1 cellular context compared by ENCODE assay signal in the genomic region with DNA sequence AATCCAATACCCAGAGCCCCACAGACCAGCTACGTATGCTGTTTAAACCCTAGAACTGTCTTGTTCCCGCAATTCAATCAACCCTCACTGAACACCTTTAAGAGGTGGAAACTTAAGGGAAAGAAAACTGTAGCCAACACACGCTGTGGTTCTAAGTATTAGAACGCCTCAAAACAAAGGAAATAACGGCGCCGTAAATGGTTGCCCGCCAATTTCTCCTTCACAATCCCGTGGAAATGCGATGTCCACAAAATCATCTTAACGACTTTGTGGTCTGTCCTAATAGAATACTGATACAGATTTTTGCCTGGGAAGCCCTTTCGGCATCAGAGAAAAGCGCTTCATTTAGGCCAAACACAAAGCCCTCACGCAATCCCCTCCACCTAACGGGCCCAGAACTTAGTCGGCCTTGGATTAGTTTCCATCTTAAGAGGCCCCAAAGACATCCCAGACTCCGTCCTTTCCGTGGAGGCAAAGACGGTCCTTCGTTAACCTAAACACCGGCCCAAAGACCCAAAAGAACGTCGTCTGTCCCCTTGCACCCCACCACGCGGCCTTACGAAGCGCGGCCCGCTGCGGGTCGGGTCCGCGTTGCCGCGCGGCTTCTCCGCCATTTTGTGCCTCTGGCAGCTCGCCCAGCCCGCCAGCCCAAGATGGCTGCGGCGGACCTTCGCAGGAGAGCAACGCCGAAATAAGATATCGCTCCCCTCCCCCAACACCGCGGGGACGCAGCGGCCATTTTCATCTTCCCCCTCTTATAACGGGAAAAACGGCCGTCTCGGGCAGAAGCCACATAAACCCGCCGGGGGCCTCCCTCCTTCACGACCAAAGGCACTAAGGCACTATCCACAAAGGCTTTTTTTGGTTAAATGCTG.
A peak's percentile ranks its signal among the peaks of the same experiment; 100 is the strongest.
TF ChIP-seq lines count a peak whose summit lies in the region.

No MANE protein-coding gene starts in this region.

TF ChIP-seq in K562, 482 proteins besides CTCF, POLR2A, EP300 and RAD21 (continued from another document and continues in another):
- TF ChIP-seq, protein P1, sequence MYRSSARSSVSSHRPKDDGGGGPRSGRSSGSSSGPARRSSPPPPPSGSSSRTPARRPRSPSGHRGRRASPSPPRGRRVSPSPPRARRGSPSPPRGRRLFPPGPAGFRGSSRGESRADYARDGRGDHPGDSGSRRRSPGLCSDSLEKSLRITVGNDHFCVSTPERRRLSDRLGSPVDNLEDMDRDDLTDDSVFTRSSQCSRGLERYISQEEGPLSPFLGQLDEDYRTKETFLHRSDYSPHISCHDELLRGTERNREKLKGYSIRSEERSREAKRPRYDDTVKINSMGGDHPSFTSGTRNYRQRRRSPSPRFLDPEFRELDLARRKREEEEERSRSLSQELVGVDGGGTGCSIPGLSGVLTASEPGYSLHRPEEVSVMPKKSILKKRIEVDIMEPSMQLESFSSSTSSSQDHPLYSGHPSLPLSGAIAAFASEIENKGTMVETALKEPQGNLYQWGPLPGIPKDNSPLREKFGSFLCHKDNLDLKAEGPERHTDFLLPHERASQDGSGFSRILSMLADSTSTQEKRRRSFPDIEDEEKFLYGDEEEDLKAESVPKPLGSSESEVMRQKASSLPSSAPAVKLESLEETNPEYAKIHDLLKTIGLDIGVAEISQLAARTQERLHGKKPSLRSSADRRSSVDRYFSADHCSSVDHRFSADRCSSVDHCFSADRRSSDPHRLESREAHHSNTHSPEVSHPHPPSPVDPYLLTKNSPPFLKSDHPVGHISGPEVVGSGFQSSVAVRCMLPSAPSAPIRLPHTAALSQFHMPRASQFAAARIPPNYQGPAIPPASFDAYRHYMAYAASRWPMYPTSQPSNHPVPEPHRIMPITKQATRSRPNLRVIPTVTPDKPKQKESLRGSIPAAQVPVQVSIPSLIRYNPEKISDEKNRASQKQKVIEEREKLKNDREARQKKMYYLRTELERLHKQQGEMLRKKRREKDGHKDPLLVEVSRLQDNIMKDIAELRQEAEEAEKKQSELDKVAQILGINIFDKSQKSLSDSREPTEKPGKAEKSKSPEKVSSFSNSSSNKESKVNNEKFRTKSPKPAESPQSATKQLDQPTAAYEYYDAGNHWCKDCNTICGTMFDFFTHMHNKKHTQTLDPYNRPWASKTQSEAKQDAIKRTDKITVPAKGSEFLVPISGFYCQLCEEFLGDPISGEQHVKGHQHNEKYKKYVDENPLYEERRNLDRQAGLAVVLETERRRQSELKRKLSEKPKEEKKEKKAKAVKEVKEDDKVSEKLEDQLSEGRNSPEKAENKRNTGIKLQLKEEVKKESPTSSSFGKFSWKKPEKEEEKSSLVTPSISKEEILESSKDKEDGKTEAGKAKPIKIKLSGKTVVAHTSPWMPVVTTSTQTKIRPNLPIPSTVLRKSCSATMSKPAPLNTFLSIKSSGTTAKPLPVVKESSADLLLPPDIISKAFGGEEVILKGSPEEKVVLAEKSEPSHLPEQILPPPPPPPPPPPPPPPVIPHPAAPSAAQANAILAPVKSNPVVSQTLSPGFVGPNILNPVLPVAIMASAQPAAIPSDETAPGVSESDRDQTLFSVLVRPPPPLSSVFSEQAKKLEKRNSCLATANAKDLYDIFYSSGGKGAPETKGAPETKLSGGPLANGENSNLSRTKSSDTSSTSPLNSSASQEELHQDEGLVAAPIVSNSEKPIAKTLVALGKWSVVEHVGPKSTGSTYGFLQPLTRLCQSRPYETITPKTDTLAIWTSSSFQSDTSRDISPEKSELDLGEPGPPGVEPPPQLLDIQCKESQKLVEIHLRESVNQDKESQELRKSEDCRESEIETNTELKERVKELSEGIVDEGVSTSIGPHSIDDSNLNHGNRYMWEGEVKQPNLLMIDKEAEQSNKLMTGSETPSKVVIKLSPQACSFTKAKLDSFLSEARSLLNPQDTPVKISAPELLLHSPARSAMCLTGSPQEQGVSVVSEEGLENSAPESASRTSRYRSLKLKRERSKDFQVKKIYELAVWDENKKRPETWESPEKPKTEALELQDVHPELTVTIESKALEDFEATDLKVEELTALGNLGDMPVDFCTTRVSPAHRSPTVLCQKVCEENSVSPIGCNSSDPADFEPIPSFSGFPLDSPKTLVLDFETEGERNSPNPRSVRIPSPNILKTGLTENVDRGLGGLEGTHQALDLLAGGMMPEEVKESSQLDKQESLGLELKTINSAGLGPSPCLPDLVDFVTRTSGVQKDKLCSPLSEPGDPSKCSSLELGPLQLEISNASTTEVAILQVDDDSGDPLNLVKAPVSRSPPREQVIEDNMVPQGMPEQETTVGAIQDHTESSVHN (IDR thresholded peaks at IDR 0.05; ENCODE audit: borderline replicate concordance in 1 of 2, low read depth in 1 of 2), result peak in 1 of 2 experiments; percentile 71; a peak in 2 of 4 replicates
- TF ChIP-seq MTA1 (IDR thresholded peaks at IDR 0.05; ENCODE audit: borderline replicate concordance) (no peak), SMAD2 (IDR thresholded peaks at IDR 0.05; ENCODE audit: low read depth, low read length) (no peak), SRF (CRISPR knock-in tag; IDR thresholded peaks at IDR 0.05) (peak in 1 of 2 experiments; percentile 44; a peak in 1 of 4 replicates), MEF2D (tag; conservative IDR thresholded peaks at IDR 0.05; ENCODE audit: low read depth) (no peak), FUS (optimal IDR thresholded peaks at IDR 0.05; ENCODE audit: low read depth, low read length) (no peak), IRF2 (CRISPR knock-in tag; IDR thresholded peaks at IDR 0.05) (no peak), HDGF (IDR thresholded peaks at IDR 0.05) (no peak), SMAD3 (CRISPR knock-in tag; conservative IDR thresholded peaks at IDR 0.05) (peak; percentile 60; the same call in 1 of the 2 replicates), HNRNPL (IDR thresholded peaks at IDR 0.05; ENCODE audit: low read depth, low read length) (no peak), FOXJ3 (CRISPR knock-in tag; IDR thresholded peaks at IDR 0.05) (no peak), BRF1 (IDR thresholded peaks at IDR 0.05; ENCODE audit: borderline replicate concordance, extremely low read depth, insufficient read length) (no peak), CREB1 (IDR thresholded peaks at IDR 0.05) (no peak), CREB1 (CRISPR knock-in tag; IDR thresholded peaks at IDR 0.05) (no peak), KHSRP (IDR thresholded peaks at IDR 0.05) (no peak), ZNF197 (CRISPR knock-in tag; IDR thresholded peaks at IDR 0.05; ENCODE audit: low read depth) (0 out of 2 replicates have a peak, but pooled peaks have one; percentile 3), CREB5 (CRISPR knock-in tag; IDR thresholded peaks at IDR 0.05) (no peak), RHOXF2B (CRISPR knock-in tag; conservative IDR thresholded peaks at IDR 0.05) (no peak), ZNF584 (CRISPR knock-in tag; IDR thresholded peaks at IDR 0.05; ENCODE audit: low read depth) (no peak), ZNF699 (CRISPR knock-in tag; IDR thresholded peaks at IDR 0.05; ENCODE audit: insufficient replicate concordance) (no peak)
- TF ChIP-seq, protein P2, sequence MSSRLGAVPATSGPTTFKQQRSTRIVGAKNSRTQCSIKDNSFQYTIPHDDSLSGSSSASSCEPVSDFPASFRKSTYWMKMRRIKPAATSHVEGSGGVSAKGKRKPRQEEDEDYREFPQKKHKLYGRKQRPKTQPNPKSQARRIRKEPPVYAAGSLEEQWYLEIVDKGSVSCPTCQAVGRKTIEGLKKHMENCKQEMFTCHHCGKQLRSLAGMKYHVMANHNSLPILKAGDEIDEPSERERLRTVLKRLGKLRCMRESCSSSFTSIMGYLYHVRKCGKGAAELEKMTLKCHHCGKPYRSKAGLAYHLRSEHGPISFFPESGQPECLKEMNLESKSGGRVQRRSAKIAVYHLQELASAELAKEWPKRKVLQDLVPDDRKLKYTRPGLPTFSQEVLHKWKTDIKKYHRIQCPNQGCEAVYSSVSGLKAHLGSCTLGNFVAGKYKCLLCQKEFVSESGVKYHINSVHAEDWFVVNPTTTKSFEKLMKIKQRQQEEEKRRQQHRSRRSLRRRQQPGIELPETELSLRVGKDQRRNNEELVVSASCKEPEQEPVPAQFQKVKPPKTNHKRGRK (tag; IDR thresholded peaks at IDR 0.05), result no peak
- TF ChIP-seq, protein P3, sequence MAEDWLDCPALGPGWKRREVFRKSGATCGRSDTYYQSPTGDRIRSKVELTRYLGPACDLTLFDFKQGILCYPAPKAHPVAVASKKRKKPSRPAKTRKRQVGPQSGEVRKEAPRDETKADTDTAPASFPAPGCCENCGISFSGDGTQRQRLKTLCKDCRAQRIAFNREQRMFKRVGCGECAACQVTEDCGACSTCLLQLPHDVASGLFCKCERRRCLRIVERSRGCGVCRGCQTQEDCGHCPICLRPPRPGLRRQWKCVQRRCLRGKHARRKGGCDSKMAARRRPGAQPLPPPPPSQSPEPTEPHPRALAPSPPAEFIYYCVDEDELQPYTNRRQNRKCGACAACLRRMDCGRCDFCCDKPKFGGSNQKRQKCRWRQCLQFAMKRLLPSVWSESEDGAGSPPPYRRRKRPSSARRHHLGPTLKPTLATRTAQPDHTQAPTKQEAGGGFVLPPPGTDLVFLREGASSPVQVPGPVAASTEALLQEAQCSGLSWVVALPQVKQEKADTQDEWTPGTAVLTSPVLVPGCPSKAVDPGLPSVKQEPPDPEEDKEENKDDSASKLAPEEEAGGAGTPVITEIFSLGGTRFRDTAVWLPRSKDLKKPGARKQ (CRISPR knock-in tag; IDR thresholded peaks at IDR 0.05), result no peak
- TF ChIP-seq, protein P4, sequence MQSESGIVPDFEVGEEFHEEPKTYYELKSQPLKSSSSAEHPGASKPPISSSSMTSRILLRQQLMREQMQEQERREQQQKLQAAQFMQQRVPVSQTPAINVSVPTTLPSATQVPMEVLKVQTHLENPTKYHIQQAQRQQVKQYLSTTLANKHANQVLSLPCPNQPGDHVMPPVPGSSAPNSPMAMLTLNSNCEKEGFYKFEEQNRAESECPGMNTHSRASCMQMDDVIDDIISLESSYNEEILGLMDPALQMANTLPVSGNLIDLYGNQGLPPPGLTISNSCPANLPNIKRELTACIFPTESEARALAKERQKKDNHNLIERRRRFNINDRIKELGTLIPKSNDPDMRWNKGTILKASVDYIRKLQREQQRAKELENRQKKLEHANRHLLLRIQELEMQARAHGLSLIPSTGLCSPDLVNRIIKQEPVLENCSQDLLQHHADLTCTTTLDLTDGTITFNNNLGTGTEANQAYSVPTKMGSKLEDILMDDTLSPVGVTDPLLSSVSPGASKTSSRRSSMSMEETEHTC (IDR thresholded peaks at IDR 0.05), result no peak
- TF ChIP-seq, protein P5, sequence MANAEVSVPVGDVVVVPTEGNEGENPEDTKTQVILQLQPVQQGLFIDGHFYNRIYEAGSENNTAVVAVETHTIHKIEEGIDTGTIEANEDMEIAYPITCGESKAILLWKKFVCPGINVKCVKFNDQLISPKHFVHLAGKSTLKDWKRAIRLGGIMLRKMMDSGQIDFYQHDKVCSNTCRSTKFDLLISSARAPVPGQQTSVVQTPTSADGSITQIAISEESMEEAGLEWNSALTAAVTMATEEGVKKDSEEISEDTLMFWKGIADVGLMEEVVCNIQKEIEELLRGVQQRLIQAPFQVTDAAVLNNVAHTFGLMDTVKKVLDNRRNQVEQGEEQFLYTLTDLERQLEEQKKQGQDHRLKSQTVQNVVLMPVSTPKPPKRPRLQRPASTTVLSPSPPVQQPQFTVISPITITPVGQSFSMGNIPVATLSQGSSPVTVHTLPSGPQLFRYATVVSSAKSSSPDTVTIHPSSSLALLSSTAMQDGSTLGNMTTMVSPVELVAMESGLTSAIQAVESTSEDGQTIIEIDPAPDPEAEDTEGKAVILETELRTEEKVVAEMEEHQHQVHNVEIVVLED (CRISPR knock-in tag; IDR thresholded peaks at IDR 0.05), result 0 out of 2 replicates have a peak, but pooled peaks have one; percentile 27
- TF ChIP-seq, protein P6, sequence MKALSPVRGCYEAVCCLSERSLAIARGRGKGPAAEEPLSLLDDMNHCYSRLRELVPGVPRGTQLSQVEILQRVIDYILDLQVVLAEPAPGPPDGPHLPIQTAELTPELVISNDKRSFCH (CRISPR knock-in tag; IDR thresholded peaks at IDR 0.05), result no peak
- TF ChIP-seq, protein P6 (tag; IDR thresholded peaks at IDR 0.05), result no peak; the same call in 1 of the 2 replicates
- TF ChIP-seq, protein P7, sequence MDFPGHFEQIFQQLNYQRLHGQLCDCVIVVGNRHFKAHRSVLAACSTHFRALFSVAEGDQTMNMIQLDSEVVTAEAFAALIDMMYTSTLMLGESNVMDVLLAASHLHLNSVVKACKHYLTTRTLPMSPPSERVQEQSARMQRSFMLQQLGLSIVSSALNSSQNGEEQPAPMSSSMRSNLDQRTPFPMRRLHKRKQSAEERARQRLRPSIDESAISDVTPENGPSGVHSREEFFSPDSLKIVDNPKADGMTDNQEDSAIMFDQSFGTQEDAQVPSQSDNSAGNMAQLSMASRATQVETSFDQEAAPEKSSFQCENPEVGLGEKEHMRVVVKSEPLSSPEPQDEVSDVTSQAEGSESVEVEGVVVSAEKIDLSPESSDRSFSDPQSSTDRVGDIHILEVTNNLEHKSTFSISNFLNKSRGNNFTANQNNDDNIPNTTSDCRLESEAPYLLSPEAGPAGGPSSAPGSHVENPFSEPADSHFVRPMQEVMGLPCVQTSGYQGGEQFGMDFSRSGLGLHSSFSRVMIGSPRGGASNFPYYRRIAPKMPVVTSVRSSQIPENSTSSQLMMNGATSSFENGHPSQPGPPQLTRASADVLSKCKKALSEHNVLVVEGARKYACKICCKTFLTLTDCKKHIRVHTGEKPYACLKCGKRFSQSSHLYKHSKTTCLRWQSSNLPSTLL (IDR thresholded peaks at IDR 0.05), result no peak
- TF ChIP-seq, protein P8, sequence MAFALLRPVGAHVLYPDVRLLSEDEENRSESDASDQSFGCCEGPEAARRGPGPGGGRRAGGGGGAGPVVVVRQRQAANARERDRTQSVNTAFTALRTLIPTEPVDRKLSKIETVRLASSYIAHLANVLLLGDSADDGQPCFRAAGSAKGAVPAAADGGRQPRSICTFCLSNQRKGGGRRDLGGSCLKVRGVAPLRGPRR (CRISPR knock-in tag; IDR thresholded peaks at IDR 0.05), result no peak
